In the genomic region with DNA sequence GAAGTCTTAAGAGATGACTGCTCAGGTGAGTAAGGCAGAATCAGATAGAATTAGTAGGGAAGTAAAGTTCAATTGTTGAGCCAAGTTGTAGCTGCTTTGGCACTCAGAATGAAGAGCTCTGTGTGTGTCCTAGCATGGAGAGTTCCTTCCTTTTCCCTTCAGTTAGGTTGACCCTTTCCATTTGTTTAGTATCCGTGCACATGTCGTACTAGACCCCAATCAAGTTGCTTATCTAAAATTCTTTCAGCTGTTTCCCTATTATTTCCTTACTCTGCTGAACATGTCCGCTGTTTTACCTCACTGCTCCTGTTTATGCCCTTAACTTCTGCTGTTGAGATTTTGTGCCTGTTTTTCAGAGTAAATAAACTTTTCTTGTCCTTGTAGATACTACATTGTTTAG, we compare ENCODE assay signal across 24 cellular contexts. TPM values are rescaled to one million over a fixed set of nuclear protein-coding genes. Genes with fewer than 3 reads are reported as not detected.
DNase-seq lines count a peak whose midpoint lies in the region; ATAC-seq and TF ChIP-seq lines count a peak whose summit lies in the region.
"Had no signal": no experiment of that assay in that cellular context is flagged by ENCODE, and none has a peak within 500 bp of the region (broad histone marks: within the 10 kb centered on the region; RNA-seq: fewer than 3 reads in every experiment).

No MANE protein-coding gene starts in this region.

- DNase-seq in MCF 10A (ENCODE audit: unreplicated experiment) (no peak), breast epithelium (ENCODE audit: low spot score in 2 of 2) (no peak), lower lobe of right lung (no peak), mesothelial cell of epicardium (ENCODE audit: low spot score in 2 of 2, unreplicated experiment in 2 of 2) (no peak)
- DNase-seq in activated naive CD8-positive, alpha-beta T cell treated with anti-CD3 and anti-CD28 coated beads, Interleukin-2, amount 50 U/mL, for 24 hours, result no peak
- no peak for DNase-seq in stimulated activated effector memory CD8-positive, alpha-beta T cell treated with anti-CD3 and anti-CD28 coated beads, Interleukin-12 subunit alpha, Interleukin-12 subunit beta, amount 100 ng/mL, for 72 hours (ENCODE audit: low spot score in 2 of 2)
- DNase-seq: AML-193; Caco-2; CD4-positive, alpha-beta memory T cell; DMS79; GF-D8; HCEC 1CT; Kasumi-1; MV-4-11; NCI-H1105; NCI-H1436 treated with DMSO at 0.1 percent for 48 hours; NCI-H187 treated with DMSO at 0.1 percent for 48 hours; NCI-H774; PC-3; SK-N-SH had no signal

- H3K36me3 ChIP-seq in breast epithelium, result no peaks in the 10 kb centered on the region
- peaks cover 67% of the 10 kb centered on the region for H3K36me3 ChIP-seq in lower lobe of right lung

- H3K4me1 ChIP-seq in breast epithelium, result no peaks in the 10 kb centered on the region
- H3K4me1 ChIP-seq in lower lobe of right lung, result peaks cover 8% of the 10 kb centered on the region
- H3K4me1 ChIP-seq: A549; BLaER1 treated with 17β-estradiol and CSF1 and Interleukin-3, amounts not matched to agents 10 nM and 100 nM; Caco-2 had no signal

- H3K9me3 Mint-ChIP-seq in MCF 10A (ENCODE audit: unreplicated experiment) (peaks cover 6% of the 10 kb centered on the region), mesothelial cell of epicardium (no peaks in the 10 kb centered on the region)
- no peaks in the 10 kb centered on the region for H3K9me3 Mint-ChIP-seq in activated naive CD8-positive, alpha-beta T cell treated with anti-CD3 and anti-CD28 coated beads, Interleukin-2, amount 50 U/mL, for 24 hours
- H3K9me3 Mint-ChIP-seq in stimulated activated effector memory CD8-positive, alpha-beta T cell treated with anti-CD3 and anti-CD28 coated beads, Interleukin-12 subunit alpha, Interleukin-12 subunit beta, amount 100 ng/mL, for 72 hours, result no peaks in the 10 kb centered on the region
- H3K9me3 Mint-ChIP-seq: CD4-positive, alpha-beta memory T cell had no signal

- H3K4me3 Mint-ChIP-seq in MCF 10A (ENCODE audit: unreplicated experiment) (no peak overlapping the region), mesothelial cell of epicardium (no peak overlapping the region)
- no peak overlapping the region for H3K4me3 Mint-ChIP-seq in activated naive CD8-positive, alpha-beta T cell treated with anti-CD3 and anti-CD28 coated beads, Interleukin-2, amount 50 U/mL, for 24 hours
- H3K4me3 Mint-ChIP-seq in stimulated activated effector memory CD8-positive, alpha-beta T cell treated with anti-CD3 and anti-CD28 coated beads, Interleukin-12 subunit alpha, Interleukin-12 subunit beta, amount 100 ng/mL, for 72 hours, result no peak overlapping the region
- H3K4me3 Mint-ChIP-seq: CD4-positive, alpha-beta memory T cell had no signal

- ATAC-seq in activated naive CD8-positive, alpha-beta T cell treated with anti-CD3 and anti-CD28 coated beads, Interleukin-2, amount 50 U/mL, for 24 hours, result no peak
- no peak for ATAC-seq in lower lobe of right lung
- no peak for ATAC-seq in stimulated activated effector memory CD8-positive, alpha-beta T cell treated with anti-CD3 and anti-CD28 coated beads, Interleukin-12 subunit alpha, Interleukin-12 subunit beta, amount 100 ng/mL, for 72 hours
- no peak for ATAC-seq in HG03469 (IDR thresholded peaks at IDR 0.05; ENCODE audit: unreplicated experiment)
- ATAC-seq: A549, PC-3 had no signal

- H3K36me3 Mint-ChIP-seq in MCF 10A (ENCODE audit: insufficient read depth, unreplicated experiment) (peaks cover 70% of the 10 kb centered on the region), mesothelial cell of epicardium (peaks cover 29% of the 10 kb centered on the region)
- H3K36me3 Mint-ChIP-seq in activated naive CD8-positive, alpha-beta T cell treated with anti-CD3 and anti-CD28 coated beads, Interleukin-2, amount 50 U/mL, for 24 hours (ENCODE audit: low read depth), result peaks cover 39% of the 10 kb centered on the region
- peaks cover 73% of the 10 kb centered on the region for H3K36me3 Mint-ChIP-seq in stimulated activated effector memory CD8-positive, alpha-beta T cell treated with anti-CD3 and anti-CD28 coated beads, Interleukin-12 subunit alpha, Interleukin-12 subunit beta, amount 100 ng/mL, for 72 hours

- H3K27ac ChIP-seq in breast epithelium (no peak overlapping the region), lower lobe of right lung (peak overlapping the region; percentile 51)
- H3K27ac ChIP-seq: A549; BLaER1 treated with 17β-estradiol and CSF1 and Interleukin-3, amounts not matched to agents 10 nM and 100 nM had no signal

- no peak for TF ChIP-seq CTCF in MCF 10A (IDR thresholded peaks at IDR 0.05; ENCODE audit: unreplicated experiment)
- no peak for TF ChIP-seq CTCF in breast epithelium (IDR thresholded peaks at IDR 0.05)
- no peak for TF ChIP-seq CTCF in lower lobe of right lung (IDR thresholded peaks at IDR 0.05)
- TF ChIP-seq CTCF in mesothelial cell of epicardium (IDR thresholded peaks at IDR 0.05; ENCODE audit: unreplicated experiment), result no peak

- no peak for TF ChIP-seq POLR2A in breast epithelium (IDR thresholded peaks at IDR 0.05)

- H3K27me3 ChIP-seq in breast epithelium (no peaks in the 10 kb centered on the region), lower lobe of right lung (ENCODE audit: low read depth) (no peaks in the 10 kb centered on the region)
- H3K27me3 ChIP-seq: BLaER1 treated with 17β-estradiol and CSF1 and Interleukin-3, amounts not matched to agents 10 nM and 100 nM had no signal

- no peaks in the 10 kb centered on the region for H3K9me3 ChIP-seq in breast epithelium
- H3K9me3 ChIP-seq in lower lobe of right lung, result no peaks in the 10 kb centered on the region
- H3K9me3 ChIP-seq: A549; BLaER1 treated with 17β-estradiol and CSF1 and Interleukin-3, amounts not matched to agents 10 nM and 100 nM; Caco-2; SK-N-SH had no signal

- no peak overlapping the region for H3K4me3 ChIP-seq in breast epithelium
- no peak overlapping the region for H3K4me3 ChIP-seq in lower lobe of right lung
- H3K4me3 ChIP-seq: A549; BLaER1 treated with 17β-estradiol and CSF1 and Interleukin-3, amounts not matched to agents 10 nM and 100 nM had no signal

- POLR2A ChIA-PET in MCF 10A (lab: Yijun Ruan, JAX), result interaction anchor here (0.6 to 3.1 kb wide), 4 partner anchors 9 to 26 kb away, joined by 3 to 23 read pairs (median 4); partner anchors contain the start of genes TMEM225B and ZNF655

- H3K27ac Mint-ChIP-seq in MCF 10A (ENCODE audit: low read depth, unreplicated experiment) (peak overlapping the region; percentile 46), mesothelial cell of epicardium (no peak overlapping the region)
- H3K27ac Mint-ChIP-seq in activated naive CD8-positive, alpha-beta T cell treated with anti-CD3 and anti-CD28 coated beads, Interleukin-2, amount 50 U/mL, for 24 hours, result peak overlapping the region; percentile 23
- H3K27ac Mint-ChIP-seq in stimulated activated effector memory CD8-positive, alpha-beta T cell treated with anti-CD3 and anti-CD28 coated beads, Interleukin-12 subunit alpha, Interleukin-12 subunit beta, amount 100 ng/mL, for 72 hours, result peak overlapping the region; percentile 41

- no peaks in the 10 kb centered on the region for H3K27me3 Mint-ChIP-seq in MCF 10A (ENCODE audit: insufficient read depth, unreplicated experiment)
- H3K27me3 Mint-ChIP-seq in activated naive CD8-positive, alpha-beta T cell treated with anti-CD3 and anti-CD28 coated beads, Interleukin-2, amount 50 U/mL, for 24 hours, result no peaks in the 10 kb centered on the region
- H3K27me3 Mint-ChIP-seq in mesothelial cell of epicardium (ENCODE audit: low read depth), result no peaks in the 10 kb centered on the region
- H3K27me3 Mint-ChIP-seq: CD4-positive, alpha-beta memory T cell had no signal

- intact Hi-C loops in MCF 10A (cut with micrococcal nuclease) (no loop called here), breast epithelium (cut with DNase I; ENCODE audit: low total_unique reads) (no loop called here), lower lobe of right lung (cut with DNase I) (no loop called here)

- H3K4me1 Mint-ChIP-seq in MCF 10A (ENCODE audit: insufficient read depth, unreplicated experiment) (no peaks in the 10 kb centered on the region), mesothelial cell of epicardium (no peaks in the 10 kb centered on the region)
- H3K4me1 Mint-ChIP-seq in activated naive CD8-positive, alpha-beta T cell treated with anti-CD3 and anti-CD28 coated beads, Interleukin-2, amount 50 U/mL, for 24 hours, result no peaks in the 10 kb centered on the region
- H3K4me1 Mint-ChIP-seq in stimulated activated effector memory CD8-positive, alpha-beta T cell treated with anti-CD3 and anti-CD28 coated beads, Interleukin-12 subunit alpha, Interleukin-12 subunit beta, amount 100 ng/mL, for 72 hours, result no peaks in the 10 kb centered on the region

- CTCF ChIA-PET in MCF 10A (lab: Yijun Ruan, JAX), result interaction anchor here (0.5 kb wide), 1 partner anchor 105 kb away, joined by 3 read pairs; no protein-coding TSS in a partner anchor

- BruUV-seq in MCF 10A (replicated peaks; lab: Mats Ljungman, UMichigan), result no TSS peak

RNA-seq across cellular contexts. Expression of gene ZNF655, which starts 13.3 kb away (rescaled TPM):
- total RNA-seq in MCF 10A (2022) (85.2 and 89.9 TPM in 2 replicates), breast epithelium (100 to 1,000 TPM; 100 to 129 (median 110) TPM), lower lobe of right lung (71.6 TPM), mesothelial cell of epicardium (83.5 to 84.9 TPM (median 84.7 TPM) in 3 replicates)
- total RNA-seq: PC-3 had no signal

RNA-seq across cellular contexts. Expression of gene FAM200A, which starts 19.9 kb away (rescaled TPM):
- 6.1 and 7.4 TPM in 2 replicates for total RNA-seq in MCF 10A (2022)
- total RNA-seq in breast epithelium, result 10 to 100 TPM in 1 of 3 donors, 1 to 10 TPM in 2; 2.6 to 10.2 (median 5.6) TPM
- total RNA-seq in lower lobe of right lung, result 6.7 TPM
- total RNA-seq in mesothelial cell of epicardium, result 8.0 to 9.4 TPM (median 9.3 TPM) in 3 replicates

RNA-seq across cellular contexts. Expression of gene TMEM225B, which starts 26.3 kb away (rescaled TPM):
- total RNA-seq in MCF 10A (2022) (0.70 and 0.96 TPM in 2 replicates), breast epithelium (1 to 10 TPM; 1.0 to 4.5 (median 2.0) TPM), lower lobe of right lung (0.30 TPM), mesothelial cell of epicardium (2.5 to 3.6 TPM (median 3.2 TPM) in 3 replicates)
- total RNA-seq: H1, PC-3 had no signal

RNA-seq across cellular contexts. Expression of gene ZSCAN25, which starts 45.0 kb away (rescaled TPM):
- total RNA-seq in MCF 10A (2022) (17.6 and 20.9 TPM in 2 replicates), breast epithelium (10 to 100 TPM; 15.2 to 23.6 (median 18.4) TPM), lower lobe of right lung (16.5 TPM), mesothelial cell of epicardium (24.1 to 27.8 TPM (median 26.6 TPM) in 3 replicates)
